In genomic region chr1:149883598-149884247, GRCh38 we compare ENCODE assay signal across 14 cellular contexts. TPM values are rescaled to one million over a fixed set of nuclear protein-coding genes. Genes with fewer than 3 reads are reported as not detected.
DNase-seq lines count a peak whose midpoint lies in the region; TF ChIP-seq lines count a peak whose summit lies in the region.
"Had no signal": no experiment of that assay in that cellular context is flagged by ENCODE, and none has a peak within 500 bp of the region (broad histone marks: within the 10 kb centered on the region; RNA-seq: fewer than 3 reads in every experiment).

No MANE protein-coding gene starts in this region.

- H3K4me1 ChIP-seq in KMS-11 (ENCODE audit: low read depth, poor library complexity, severe bottlenecking) = peaks cover 48% of the 10 kb centered on the region
- H3K4me1 ChIP-seq in skeletal muscle satellite cell (ENCODE audit: control insufficient read depth, insufficient read depth, low read length) = peaks cover 19% of the 10 kb centered on the region

- peak overlapping the region; percentile 60 for H3K27ac Mint-ChIP-seq in activated naive CD4-positive, alpha-beta T cell treated with anti-CD3 and anti-CD28 coated beads, Interleukin-2, amount 50 U/mL, for 24 hours
- H3K27ac Mint-ChIP-seq in activated naive CD4-positive, alpha-beta T cell treated with anti-CD3 and anti-CD28 coated beads for 36 hours = no peak overlapping the region
- peak overlapping the region; percentile 80 for H3K27ac Mint-ChIP-seq in activated T-helper 2 cell treated with anti-CD3 and anti-CD28 coated beads, Interferon-gamma antibody, Interleukin-2, Interleukin-4, amounts not matched to agents 10 μg/mL and 5 μg/mL and 100 μg/mL, durations not matched to agents 14 hours and 24 hours and 36 hours
- H3K27ac Mint-ChIP-seq: activated naive CD8-positive, alpha-beta T cell treated with anti-CD3 and anti-CD28 coated beads, Interleukin-2, amount 10 ng/mL, durations not matched to agents 7 days and 5 days had no signal

- H3K4me1 Mint-ChIP-seq in activated naive CD4-positive, alpha-beta T cell treated with anti-CD3 and anti-CD28 coated beads, Interleukin-2, amount 50 U/mL, for 24 hours = peaks cover 27% of the 10 kb centered on the region
- peaks cover 29% of the 10 kb centered on the region for H3K4me1 Mint-ChIP-seq in activated naive CD4-positive, alpha-beta T cell treated with anti-CD3 and anti-CD28 coated beads for 36 hours (ENCODE audit: low read depth)
- H3K4me1 Mint-ChIP-seq in activated T-helper 2 cell treated with anti-CD3 and anti-CD28 coated beads, Interferon-gamma antibody, Interleukin-2, Interleukin-4, amounts not matched to agents 10 μg/mL and 5 μg/mL and 100 μg/mL, durations not matched to agents 14 hours and 24 hours and 36 hours (ENCODE audit: low read depth) = peaks cover 21% of the 10 kb centered on the region

- H3K4me2 ChIP-seq in KMS-11 (peak overlapping the region; percentile 72), skeletal muscle satellite cell (ENCODE audit: low read length) (peak overlapping the region; percentile 86)

- H3K4me3 Mint-ChIP-seq in activated naive CD4-positive, alpha-beta T cell treated with anti-CD3 and anti-CD28 coated beads, Interleukin-2, amount 50 U/mL, for 24 hours = peak overlapping the region; percentile 20
- H3K4me3 Mint-ChIP-seq in activated naive CD4-positive, alpha-beta T cell treated with anti-CD3 and anti-CD28 coated beads for 36 hours = no peak overlapping the region
- no peak overlapping the region for H3K4me3 Mint-ChIP-seq in activated T-helper 2 cell treated with anti-CD3 and anti-CD28 coated beads, Interferon-gamma antibody, Interleukin-2, Interleukin-4, amounts not matched to agents 10 μg/mL and 5 μg/mL and 100 μg/mL, durations not matched to agents 14 hours and 24 hours and 36 hours (ENCODE audit: low read depth)
- H3K4me3 Mint-ChIP-seq: activated naive CD8-positive, alpha-beta T cell treated with anti-CD3 and anti-CD28 coated beads, Interleukin-2, amount 10 ng/mL, durations not matched to agents 7 days and 5 days had no signal

- H3K9me3 ChIP-seq in skeletal muscle satellite cell (replicated peaks; ENCODE audit: low read length) = no peaks in the 10 kb centered on the region
- H3K9me3 ChIP-seq: esophagus squamous epithelium, upper lobe of right lung had no signal

- DNase-seq in activated naive CD4-positive, alpha-beta T cell treated with anti-CD3 and anti-CD28 coated beads for 36 hours = no peak
- DNase-seq in activated T-helper 2 cell treated with anti-CD3 and anti-CD28 coated beads, Interferon-gamma antibody, Interleukin-2, Interleukin-4, amounts not matched to agents 10 μg/mL and 5 μg/mL and 100 μg/mL, durations not matched to agents 14 hours and 24 hours and 36 hours (ENCODE audit: low spot score) = no peak
- DNase-seq in C1 segment of cervical spinal cord (lab: John Stamatoyannopoulos, UW) = no peak
- no peak for DNase-seq in NCI-H748 (lab: John Stamatoyannopoulos, UW; ENCODE audit: unreplicated experiment)
- DNase-seq in effector CD4-positive, alpha-beta T cell = no peak
- DNase-seq: activated naive CD8-positive, alpha-beta T cell treated with anti-CD3 and anti-CD28 coated beads, Interleukin-2, amount 10 ng/mL, durations not matched to agents 7 days and 5 days; esophagus squamous epithelium; stimulated activated CD4-positive, alpha-beta T cell treated with anti-CD3 and anti-CD28 coated beads, Interleukin-15, amount 100 ng/mL, for 24 hours; upper lobe of right lung had no signal

- no peak overlapping the region for H2AFZ ChIP-seq in KMS-11 (ENCODE audit: low read depth)

- H3K9ac ChIP-seq in KMS-11 = peak overlapping the region; percentile 92; the same call in 1 of the 2 replicates
- H3K9ac ChIP-seq in skeletal muscle satellite cell (ENCODE audit: low read depth, low read length) = peak overlapping the region; percentile 95

- no peaks in the 10 kb centered on the region for H3K36me3 Mint-ChIP-seq in activated naive CD4-positive, alpha-beta T cell treated with anti-CD3 and anti-CD28 coated beads, Interleukin-2, amount 50 U/mL, for 24 hours
- peaks cover 2% of the 10 kb centered on the region for H3K36me3 Mint-ChIP-seq in activated naive CD4-positive, alpha-beta T cell treated with anti-CD3 and anti-CD28 coated beads for 36 hours (ENCODE audit: low read depth)
- H3K36me3 Mint-ChIP-seq in activated T-helper 2 cell treated with anti-CD3 and anti-CD28 coated beads, Interferon-gamma antibody, Interleukin-2, Interleukin-4, amounts not matched to agents 10 μg/mL and 5 μg/mL and 100 μg/mL, durations not matched to agents 14 hours and 24 hours and 36 hours (ENCODE audit: low read depth) = no peaks in the 10 kb centered on the region
- H3K36me3 Mint-ChIP-seq: activated naive CD8-positive, alpha-beta T cell treated with anti-CD3 and anti-CD28 coated beads, Interleukin-2, amount 10 ng/mL, durations not matched to agents 7 days and 5 days had no signal

- H3K79me2 ChIP-seq in KMS-11 (ENCODE audit: insufficient read depth, low read depth) = peaks cover 55% of the 10 kb centered on the region

- TF ChIP-seq CTCF in KMS-11 (conservative IDR thresholded peaks at IDR 0.05; ENCODE audit: low read depth, low read length) = no peak

- H3K27me3 ChIP-seq in KMS-11 (ENCODE audit: insufficient read depth, low read depth) (no peaks in the 10 kb centered on the region), skeletal muscle satellite cell (ENCODE audit: control insufficient read depth, insufficient read depth, low read length) (no peaks in the 10 kb centered on the region)
- H3K27me3 ChIP-seq: esophagus squamous epithelium, upper lobe of right lung had no signal

- peak overlapping the region; percentile 92 for H3K27ac ChIP-seq in KMS-11
- H3K27ac ChIP-seq: coronary artery, upper lobe of right lung had no signal

- H3K36me3 ChIP-seq in KMS-11 (ENCODE audit: insufficient read depth) (no peaks in the 10 kb centered on the region), skeletal muscle satellite cell (ENCODE audit: insufficient read depth, low read length) (no peaks in the 10 kb centered on the region)
- H3K36me3 ChIP-seq: esophagus squamous epithelium, upper lobe of right lung had no signal

- H4K20me1 ChIP-seq in KMS-11 (ENCODE audit: insufficient read depth) = no peaks in the 10 kb centered on the region

- H3K4me3 ChIP-seq in KMS-11 (IDR thresholded peaks at IDR 0.05; ENCODE audit: insufficient read depth, low read depth, low read length) (peak overlapping the region; percentile 95), skeletal muscle satellite cell (ENCODE audit: low read length) (no peak overlapping the region)
- H3K4me3 ChIP-seq: lung had no signal

- intact Hi-C loops in activated naive CD4-positive, alpha-beta T cell treated with anti-CD3 and anti-CD28 coated beads for 36 hours (cut with micrococcal nuclease) = no loop called here
- intact Hi-C loops in activated T-helper 2 cell treated with anti-CD3 and anti-CD28 coated beads, Interferon-gamma antibody, Interleukin-2, Interleukin-4, amounts not matched to agents 10 μg/mL and 5 μg/mL and 100 μg/mL, durations not matched to agents 14 hours and 24 hours and 36 hours (cut with micrococcal nuclease) = loop anchor here (10.0 kb wide), 2 partner anchors 681 to 1401 kb away; partner anchors contain the start of gene ZNF687

- H3K9me3 Mint-ChIP-seq in activated naive CD4-positive, alpha-beta T cell treated with anti-CD3 and anti-CD28 coated beads, Interleukin-2, amount 50 U/mL, for 24 hours = no peaks in the 10 kb centered on the region
- no peaks in the 10 kb centered on the region for H3K9me3 Mint-ChIP-seq in activated naive CD4-positive, alpha-beta T cell treated with anti-CD3 and anti-CD28 coated beads for 36 hours
- no peaks in the 10 kb centered on the region for H3K9me3 Mint-ChIP-seq in activated T-helper 2 cell treated with anti-CD3 and anti-CD28 coated beads, Interferon-gamma antibody, Interleukin-2, Interleukin-4, amounts not matched to agents 10 μg/mL and 5 μg/mL and 100 μg/mL, durations not matched to agents 14 hours and 24 hours and 36 hours
- H3K9me3 Mint-ChIP-seq: activated naive CD8-positive, alpha-beta T cell treated with anti-CD3 and anti-CD28 coated beads, Interleukin-2, amount 10 ng/mL, durations not matched to agents 7 days and 5 days had no signal

- H3K27me3 Mint-ChIP-seq in activated naive CD4-positive, alpha-beta T cell treated with anti-CD3 and anti-CD28 coated beads, Interleukin-2, amount 50 U/mL, for 24 hours = no peaks in the 10 kb centered on the region
- H3K27me3 Mint-ChIP-seq in activated naive CD4-positive, alpha-beta T cell treated with anti-CD3 and anti-CD28 coated beads for 36 hours (ENCODE audit: low read depth) = no peaks in the 10 kb centered on the region
- H3K27me3 Mint-ChIP-seq in activated T-helper 2 cell treated with anti-CD3 and anti-CD28 coated beads, Interferon-gamma antibody, Interleukin-2, Interleukin-4, amounts not matched to agents 10 μg/mL and 5 μg/mL and 100 μg/mL, durations not matched to agents 14 hours and 24 hours and 36 hours (ENCODE audit: low read depth) = no peaks in the 10 kb centered on the region
- H3K27me3 Mint-ChIP-seq: activated naive CD8-positive, alpha-beta T cell treated with anti-CD3 and anti-CD28 coated beads, Interleukin-2, amount 10 ng/mL, durations not matched to agents 7 days and 5 days had no signal

- CTCF ChIA-PET in activated naive CD4-positive, alpha-beta T cell treated with anti-CD3 and anti-CD28 coated beads for 36 hours (lab: Charles Lee) = interaction anchor here (1.4 kb wide), 1 partner anchor 304 kb away, joined by 3 read pairs; no protein-coding TSS in a partner anchor

RNA-seq across cellular contexts. Expression of gene BOLA1, which starts 15.6 kb away (rescaled TPM):
- total RNA-seq in activated naive CD4-positive, alpha-beta T cell treated with anti-CD3 and anti-CD28 coated beads for 36 hours = 10 to 100 TPM; 24.7 to 28.7 TPM
- 23.6 and 26.6 TPM in 2 replicates for total RNA-seq in activated T-helper 2 cell treated with anti-CD3 and anti-CD28 coated beads, Interferon-gamma antibody, Interleukin-2, Interleukin-4, amounts not matched to agents 10 μg/mL and 5 μg/mL and 100 μg/mL, durations not matched to agents 14 hours and 24 hours and 36 hours
- total RNA-seq in skeletal muscle satellite cell (2012; rRNA removed) = 11.4 and 11.7 TPM in 2 replicates

RNA-seq across cellular contexts. Expression of gene SV2A, which starts 33.9 kb away (rescaled TPM):
- total RNA-seq in activated naive CD4-positive, alpha-beta T cell treated with anti-CD3 and anti-CD28 coated beads for 36 hours = 1 to 10 TPM; 8.2 to 8.6 TPM
- 17.9 and 18.4 TPM in 2 replicates for total RNA-seq in activated T-helper 2 cell treated with anti-CD3 and anti-CD28 coated beads, Interferon-gamma antibody, Interleukin-2, Interleukin-4, amounts not matched to agents 10 μg/mL and 5 μg/mL and 100 μg/mL, durations not matched to agents 14 hours and 24 hours and 36 hours
- 2.0 and 6.1 TPM in 2 replicates for total RNA-seq in skeletal muscle satellite cell (2012; rRNA removed)

RNA-seq across cellular contexts. Expression of gene SF3B4, which starts 43.9 kb away (rescaled TPM):
- 10 to 100 TPM; 47.3 to 48.5 TPM for total RNA-seq in activated naive CD4-positive, alpha-beta T cell treated with anti-CD3 and anti-CD28 coated beads for 36 hours
- total RNA-seq in activated T-helper 2 cell treated with anti-CD3 and anti-CD28 coated beads, Interferon-gamma antibody, Interleukin-2, Interleukin-4, amounts not matched to agents 10 μg/mL and 5 μg/mL and 100 μg/mL, durations not matched to agents 14 hours and 24 hours and 36 hours = 109 and 113 TPM in 2 replicates
- total RNA-seq in skeletal muscle satellite cell (2012; rRNA removed) = 12.7 and 15.7 TPM in 2 replicates

RNA-seq across cellular contexts. Expression of gene MTMR11, which starts 53.0 kb away (rescaled TPM):
- total RNA-seq in activated naive CD4-positive, alpha-beta T cell treated with anti-CD3 and anti-CD28 coated beads for 36 hours = under 1 TPM; 0.69 to 0.72 TPM
- 5.2 and 5.5 TPM in 2 replicates for total RNA-seq in activated T-helper 2 cell treated with anti-CD3 and anti-CD28 coated beads, Interferon-gamma antibody, Interleukin-2, Interleukin-4, amounts not matched to agents 10 μg/mL and 5 μg/mL and 100 μg/mL, durations not matched to agents 14 hours and 24 hours and 36 hours
- total RNA-seq in skeletal muscle satellite cell (2012; rRNA removed) = 3.3 and 5.2 TPM in 2 replicates
